Comparison of ENCODE assay signal across 8 cellular contexts in genomic region chr3:6935418-6935817, GRCh38.
DNase-seq lines count a peak whose midpoint lies in the region; ATAC-seq, FAIRE-seq and TF ChIP-seq lines count a peak whose summit lies in the region.
"Not testable (repeated sequence)": the region's sequence is repeated elsewhere in the genome, so short reads cannot be mapped to it uniquely, and the experiment has no call there.

No MANE protein-coding gene starts in this region.

- TF ChIP-seq RAD21 in HCT116 (IDR thresholded peaks at IDR 0.05; ENCODE audit: low read depth), result peak; percentile 23; the same call in 1 of the 2 replicates
- peak; percentile 26; the same call in 1 of the 2 replicates for TF ChIP-seq RAD21 in SK-N-SH (IDR thresholded peaks at IDR 0.05; ENCODE audit: low read length)

- CTCF ChIA-PET in HCT116 (lab: Charles Lee); SK-N-SH (lab: Yijun Ruan, JAX): not testable (repeated sequence)

- BruUV-seq in HCT116 (replicated peaks; lab: Mats Ljungman, UMichigan), result not testable (repeated sequence)

- not testable (repeated sequence) for H3K27ac ChIP-seq in C4-2B; HCT116 (ENCODE audit: low read depth, low read length); SK-N-SH (ENCODE audit: low read depth in 2 of 2, low read length in 1 of 2); kidney (ENCODE audit: low read depth in 2 of 2, low read length in 2 of 2); smooth muscle cell (ENCODE audit: low read depth)

- TF ChIP-seq POLR2A in HCT116 (IDR thresholded peaks at IDR 0.05; ENCODE audit: borderline replicate concordance, extremely low read depth, insufficient read depth, insufficient read length), result not testable (repeated sequence)

- 45% methylated on average over 2 of the region's 2 CpGs for WGBS in SK-N-SH (ENCODE audit: low lambda C conversion rate)
- 86% methylated on average over 2 of the region's 2 CpGs for WGBS in smooth muscle cell (ENCODE audit: low lambda C conversion rate)

- TF ChIP-seq CTCF in C4-2B (conservative IDR thresholded peaks at IDR 0.05) (peak; percentile 51), GM12865 (IDR thresholded peaks at IDR 0.05; ENCODE audit: insufficient read depth, low read depth, low read length, missing control alignments) (peak; percentile 6), HCT116 (IDR thresholded peaks at IDR 0.05 in 2 of 3, conservative IDR thresholded peaks at IDR 0.05 in 1 of 3; ENCODE audit: borderline replicate concordance in 1 of 3, insufficient read depth in 1 of 3, low read depth in 2 of 3, low read length in 2 of 3) (peak in 2 of 3 experiments; percentile 17 to 30; a peak in 1 of 6 replicates), choroid plexus epithelial cell (conservative IDR thresholded peaks at IDR 0.05; ENCODE audit: low read depth, low read length) (peak; percentile 35), kidney (IDR thresholded peaks at IDR 0.05; ENCODE audit: borderline replicate concordance, extremely low read depth, insufficient read depth) (peak; percentile 2), smooth muscle cell (IDR thresholded peaks at IDR 0.05; ENCODE audit: borderline replicate concordance, insufficient read depth, poor library complexity, severe bottlenecking) (peak; percentile 31)
- TF ChIP-seq CTCF in SK-N-SH (IDR thresholded peaks at IDR 0.05), result not testable (repeated sequence)

- RAD21 ChIA-PET in HCT116 (lab: Charles Lee; ENCODE audit: low non-redundant PET in 1 of 2, low total read pairs in 2 of 2, uncharacterized antibody in 2 of 2, unreplicated experiment in 2 of 2), result not testable (repeated sequence)

- H4K20me1 ChIP-seq in HCT116 (ENCODE audit: insufficient read depth); SK-N-SH (ENCODE audit: insufficient read depth); smooth muscle cell (ENCODE audit: low read depth): not testable (repeated sequence)

- ATAC-seq in HCT116, result not testable (repeated sequence)

- POLR2A ChIA-PET in HCT116 (lab: Charles Lee); SK-N-SH (lab: Yijun Ruan, JAX): not testable (repeated sequence)

- H3K4me3 ChIP-seq in GM12865 (ENCODE audit: low read depth, low read length); HCT116 (replicated peaks in 1 of 2; ENCODE audit: low read depth in 1 of 2, low read length in 2 of 2); SK-N-SH (ENCODE audit: low read depth in 2 of 2, low read length in 1 of 2); choroid plexus epithelial cell (ENCODE audit: low read depth, low read length); kidney (ENCODE audit: low read length in 2 of 2); smooth muscle cell: not testable (repeated sequence)

- intact Hi-C loops in HCT116 (cut with micrococcal nuclease); kidney (cut with DNase I): not testable (repeated sequence)

- H3K4me1 ChIP-seq in HCT116 (ENCODE audit: control insufficient read depth in 1 of 2, insufficient read depth in 2 of 2, low read length in 2 of 2); SK-N-SH (ENCODE audit: control insufficient read depth in 1 of 2, insufficient read depth in 2 of 2, low read depth in 1 of 2, low read length in 1 of 2); kidney (ENCODE audit: control insufficient read depth in 1 of 2, insufficient read depth in 1 of 2, low read depth in 1 of 2, low read length in 2 of 2); smooth muscle cell (ENCODE audit: low read depth): not testable (repeated sequence)

- peak; percentile 13 for DNase-seq in GM12865 (ENCODE audit: low read depth)
- not testable (repeated sequence) for DNase-seq in HCT116 (ENCODE audit: low read depth, low spot score); SK-N-SH; kidney; smooth muscle cell (lab: John Stamatoyannopoulos, UW; ENCODE audit: unreplicated experiment)
- DNase-seq in NCI-H2171 treated with DMSO at 0.1 percent for 48 hours (lab: John Stamatoyannopoulos, UW), result peak; percentile 0
- DNase-seq in choroid plexus epithelial cell (ENCODE audit: low read depth), result peak; percentile 21

- not testable (repeated sequence) for H3K4me2 ChIP-seq in HCT116 (ENCODE audit: low read length); SK-N-SH; smooth muscle cell

- H3K9me3 ChIP-seq in HCT116 (ENCODE audit: control insufficient read depth in 1 of 2, insufficient read depth in 1 of 2, low read depth in 1 of 2, low read length in 2 of 2); SK-N-SH; kidney (ENCODE audit: control insufficient read depth in 1 of 2, low read length in 2 of 2); smooth muscle cell (replicated peaks; ENCODE audit: low read depth): not testable (repeated sequence)

- H3K9me2 ChIP-seq in HCT116 (ENCODE audit: insufficient read depth); SK-N-SH: not testable (repeated sequence)

- H3K9ac ChIP-seq in HCT116 (ENCODE audit: low read length); SK-N-SH; kidney (ENCODE audit: low read length in 2 of 2); smooth muscle cell (ENCODE audit: low read depth): not testable (repeated sequence)

- H3K27me3 ChIP-seq in HCT116 (ENCODE audit: insufficient read depth, low read length); SK-N-SH (ENCODE audit: insufficient read depth); smooth muscle cell (ENCODE audit: low read depth): not testable (repeated sequence)

- not testable (repeated sequence) for FAIRE-seq in kidney (lab: Jason Lieb, UNC)

- not testable (repeated sequence) for H3K36me3 ChIP-seq in HCT116 (ENCODE audit: control insufficient read depth in 1 of 2, insufficient read depth in 2 of 2, low read length in 2 of 2); SK-N-SH (replicated peaks in 1 of 2; ENCODE audit: control insufficient read depth in 1 of 2, insufficient read depth in 2 of 2, low read length in 1 of 2); kidney (ENCODE audit: control insufficient read depth in 1 of 2, insufficient read depth in 2 of 2, low read length in 2 of 2); smooth muscle cell (ENCODE audit: low read depth)

- not testable (repeated sequence) for H3F3A ChIP-seq in SK-N-SH (replicated peaks; ENCODE audit: insufficient read depth); smooth muscle cell (ENCODE audit: low read depth)

- not testable (repeated sequence) for H2AFZ ChIP-seq in HCT116 (ENCODE audit: low read depth, low read length, poor library complexity, severe bottlenecking); SK-N-SH (ENCODE audit: low read depth); smooth muscle cell (ENCODE audit: low read depth)

- not testable (repeated sequence) for TF ChIP-seq EP300 in SK-N-SH (IDR thresholded peaks at IDR 0.05; ENCODE audit: borderline replicate concordance in 1 of 2, low read depth in 1 of 2, low read length in 1 of 2)

- not testable (repeated sequence) for H3K79me2 ChIP-seq in HCT116 (ENCODE audit: insufficient read depth, low read length); SK-N-SH (ENCODE audit: insufficient read depth); smooth muscle cell (ENCODE audit: low read depth)
